ENCODE assay signal across 8 cellular contexts in genomic region chr13:59677966-59678814, GRCh38.
DNase-seq lines count a peak whose midpoint lies in the region; ATAC-seq, FAIRE-seq and TF ChIP-seq lines count a peak whose summit lies in the region.

No MANE protein-coding gene starts in this region.

- no peaks in the 10 kb centered on the region for H3K27me3 Mint-ChIP-seq in naive thymus-derived CD4-positive, alpha-beta T cell

- no peak overlapping the region for H3K4me3 Mint-ChIP-seq in naive thymus-derived CD4-positive, alpha-beta T cell

- intact Hi-C loops in naive thymus-derived CD4-positive, alpha-beta T cell (cut with micrococcal nuclease) = loop anchor here (1.0 kb wide), 2 partner anchors 228 to 287 kb away; no protein-coding TSS in a partner anchor

- H3K4me3 ChIP-seq in DND-41 (ENCODE audit: low read depth in 1 of 2, low read length in 2 of 2) (no peak overlapping the region), HL-60 (replicated peaks; ENCODE audit: insufficient read depth, low read length) (no peak overlapping the region)
- no peak overlapping the region for H3K4me3 ChIP-seq in naive thymus-derived CD4-positive, alpha-beta T cell (ENCODE audit: low read length)

- FAIRE-seq in RCC 7860 (lab: Jason Lieb, UNC) = no peak

- H3K9me3 Mint-ChIP-seq in naive thymus-derived CD4-positive, alpha-beta T cell = no peaks in the 10 kb centered on the region

- DNase-seq in DND-41 = no peak
- DNase-seq in HL-60 (ENCODE audit: low read depth in 1 of 2, low spot score in 1 of 2) = peak in 1 of 2 experiments; percentile 50
- DNase-seq in RCC 7860 (ENCODE audit: low spot score) = peak; percentile 8
- peak; percentile 46 for DNase-seq in epidermal melanocyte (ENCODE audit: insufficient read length, low spot score)
- peak in 5 of 9 donors; percentile 21 to 34 (median 22) for DNase-seq in naive thymus-derived CD4-positive, alpha-beta T cell
- no peak for DNase-seq in T-helper 9 cell

- H3K4me2 ChIP-seq in DND-41 (ENCODE audit: insufficient read depth, low read length) = no peak overlapping the region

- no peaks in the 10 kb centered on the region for H3K36me3 ChIP-seq in DND-41 (ENCODE audit: insufficient read depth, low read length)
- no peaks in the 10 kb centered on the region for H3K36me3 ChIP-seq in naive thymus-derived CD4-positive, alpha-beta T cell (ENCODE audit: control insufficient read depth in 2 of 3, insufficient read depth in 3 of 3, low read length in 3 of 3)

- no peaks in the 10 kb centered on the region for H3K4me1 ChIP-seq in DND-41 (ENCODE audit: insufficient read depth, low read length)
- no peaks in the 10 kb centered on the region for H3K4me1 ChIP-seq in naive thymus-derived CD4-positive, alpha-beta T cell (ENCODE audit: control insufficient read depth in 2 of 2, insufficient read depth in 2 of 2, low read length in 2 of 2)

- H3K4me1 Mint-ChIP-seq in naive thymus-derived CD4-positive, alpha-beta T cell = peaks cover 0 to 5% (median under 1%) of the 10 kb centered on the region in 7 donors

- POLR2A ChIA-PET in naive thymus-derived CD4-positive, alpha-beta T cell (lab: Charles Lee) = interaction anchor here (1.0 kb wide), 1 partner anchor 287 kb away, joined by 3 read pairs; no protein-coding TSS in a partner anchor

- no peak overlapping the region for H2AFZ ChIP-seq in DND-41 (ENCODE audit: low read depth, low read length)

- peak overlapping the region in 1 of 9 donors; percentile 48 for H3K27ac Mint-ChIP-seq in naive thymus-derived CD4-positive, alpha-beta T cell

- no peaks in the 10 kb centered on the region for H4K20me1 ChIP-seq in DND-41 (ENCODE audit: insufficient read depth, low read length)

- H3K79me2 ChIP-seq in DND-41 (ENCODE audit: insufficient read depth, low read length) = no peaks in the 10 kb centered on the region

- no peak overlapping the region for H3K9ac ChIP-seq in DND-41 (ENCODE audit: low read depth, low read length)

- CTCF ChIA-PET in naive thymus-derived CD4-positive, alpha-beta T cell (lab: Charles Lee) = interaction anchor here (0.7 to 6.3 kb wide), 4 partner anchors 53 to 776 kb away, joined by 3 to 40 read pairs (median 4); no protein-coding TSS in a partner anchor

- no peaks in the 10 kb centered on the region for H3K9me3 ChIP-seq in DND-41 (ENCODE audit: insufficient read depth, low read length, severe bottlenecking)
- no peaks in the 10 kb centered on the region for H3K9me3 ChIP-seq in naive thymus-derived CD4-positive, alpha-beta T cell (ENCODE audit: control insufficient read depth in 2 of 3, low read length in 3 of 3)

- no peaks in the 10 kb centered on the region for H3K27me3 ChIP-seq in DND-41 (ENCODE audit: insufficient read depth, low read length, poor library complexity)
- H3K27me3 ChIP-seq in HL-60 (ENCODE audit: insufficient read depth, poor library complexity, severe bottlenecking) = no peaks in the 10 kb centered on the region
- H3K27me3 ChIP-seq in naive thymus-derived CD4-positive, alpha-beta T cell (ENCODE audit: control insufficient read depth in 2 of 2, insufficient read depth in 2 of 2, low read length in 2 of 2) = no peaks in the 10 kb centered on the region

- peak; percentile 78 for ATAC-seq in DND-41 (ENCODE audit: insufficient read depth, low read depth)
- peak; percentile 63 for ATAC-seq in GM19467 (IDR thresholded peaks at IDR 0.05; ENCODE audit: unreplicated experiment)
- ATAC-seq in naive thymus-derived CD4-positive, alpha-beta T cell = peak; percentile 67
- ATAC-seq in GM19452 (IDR thresholded peaks at IDR 0.05; ENCODE audit: unreplicated experiment) = no peak

- H3K36me3 Mint-ChIP-seq in naive thymus-derived CD4-positive, alpha-beta T cell = no peaks in the 10 kb centered on the region

- TF ChIP-seq CTCF in DND-41 (IDR thresholded peaks at IDR 0.05; ENCODE audit: borderline replicate concordance, extremely low read depth, low read length, poor library complexity, severe bottlenecking) = peak; percentile 72
- peak; percentile 75 for TF ChIP-seq CTCF in HL-60 (IDR thresholded peaks at IDR 0.05; ENCODE audit: insufficient read depth, low read length)

- no peak overlapping the region for H3K27ac ChIP-seq in DND-41 (ENCODE audit: low read length)
- no peak overlapping the region for H3K27ac ChIP-seq in HL-60 (replicated peaks)
- H3K27ac ChIP-seq in naive thymus-derived CD4-positive, alpha-beta T cell (ENCODE audit: low read depth, low read length) = no peak overlapping the region

Comparison
In these comparisons a context has a peak if more than half of its experiments do, and no peak if none do; other contexts are left out.
1. DNase-seq: peak in RCC 7860 (single experiment), epidermal melanocyte (single experiment) and naive thymus-derived CD4-positive, alpha-beta T cell (5 of 9); none in DND-41 (single experiment) and T-helper 9 cell (single experiment).